Comparison of ENCODE assay signal across 25 cellular contexts in genomic region chr18:10274327-10274726, GRCh38.
DNase-seq lines count a peak whose midpoint lies in the region; ATAC-seq and TF ChIP-seq lines count a peak whose summit lies in the region.
"Had no signal": no experiment of that assay in that cellular context is flagged by ENCODE, and none has a peak within 500 bp of the region (broad histone marks: within the 10 kb centered on the region; RNA-seq: fewer than 3 reads in every experiment).

No MANE protein-coding gene starts in this region.

- H3K4me1 Mint-ChIP-seq in T-helper 2 cell treated with Interferon-gamma antibody and Interleukin-4, amounts not matched to agents 5 μg/mL and 100 μg/mL, for 36 hours (ENCODE audit: low read depth): peaks cover under 1% of the 10 kb centered on the region

- H3K4me3 ChIP-seq in fibroblast of pulmonary artery (replicated peaks; ENCODE audit: low read depth, low read length) (no peak overlapping the region), sigmoid colon (no peak overlapping the region), transverse colon (no peak overlapping the region)
- H3K4me3 ChIP-seq: psoas muscle, thyroid gland had no signal

- H3K36me3 ChIP-seq in sigmoid colon: no peaks in the 10 kb centered on the region
- H3K36me3 ChIP-seq in transverse colon: no peaks in the 10 kb centered on the region
- H3K36me3 ChIP-seq: thyroid gland had no signal

- H3K4me3 Mint-ChIP-seq in T-helper 2 cell treated with Interferon-gamma antibody and Interleukin-4, amounts not matched to agents 5 μg/mL and 100 μg/mL, for 36 hours: no peak overlapping the region
- H3K4me3 Mint-ChIP-seq: activated naive CD8-positive, alpha-beta T cell treated with anti-CD3 and anti-CD28 coated beads, Interleukin-2, amount 10 ng/mL, durations not matched to agents 7 days and 5 days; B cell; naive thymus-derived CD8-positive, alpha-beta T cell; stimulated activated naive CD8-positive, alpha-beta T cell treated with anti-CD3 and anti-CD28 coated beads, Interleukin-15, Interleukin-2, amounts not matched to agents 100 ng/mL and 50 ng/mL, for 24 hours had no signal

- intact Hi-C loops in sigmoid colon (cut with DNase I) (no loop called here), transverse colon (cut with DNase I; ENCODE audit: low total_unique reads) (no loop called here)

- H3K9me3 ChIP-seq in sigmoid colon (no peaks in the 10 kb centered on the region), transverse colon (no peaks in the 10 kb centered on the region)
- H3K9me3 ChIP-seq: psoas muscle, thyroid gland had no signal

- no peaks in the 10 kb centered on the region for H3K36me3 Mint-ChIP-seq in T-helper 2 cell treated with Interferon-gamma antibody and Interleukin-4, amounts not matched to agents 5 μg/mL and 100 μg/mL, for 36 hours (ENCODE audit: low read depth)
- H3K36me3 Mint-ChIP-seq: activated naive CD8-positive, alpha-beta T cell treated with anti-CD3 and anti-CD28 coated beads, Interleukin-2, amount 10 ng/mL, durations not matched to agents 7 days and 5 days; naive thymus-derived CD8-positive, alpha-beta T cell had no signal

- TF ChIP-seq POLR2A in sigmoid colon (IDR thresholded peaks at IDR 0.05) (no peak), transverse colon (IDR thresholded peaks at IDR 0.05) (no peak)

- WGBS in sigmoid colon, 2 donors: 83 to 85% methylated on average over 6 of the region's 6 CpGs
- WGBS in transverse colon (ENCODE audit: low coverage in 1 of 2), 2 donors: 27 to 77% methylated on average over 3 to 6 of the region's 6 CpGs

- no peak for TF ChIP-seq EP300 in sigmoid colon (IDR thresholded peaks at IDR 0.05)
- TF ChIP-seq EP300 in transverse colon (IDR thresholded peaks at IDR 0.05; ENCODE audit: low read depth): no peak

- no peak for TF ChIP-seq CTCF in fibroblast of pulmonary artery (IDR thresholded peaks at IDR 0.05; ENCODE audit: low read length, missing control alignments)
- no peak for TF ChIP-seq CTCF in sigmoid colon (IDR thresholded peaks at IDR 0.05)
- no peak for TF ChIP-seq CTCF in transverse colon (IDR thresholded peaks at IDR 0.05)

- H3K4me1 ChIP-seq in sigmoid colon (peaks cover 0 to 16% (median 13%) of the 10 kb centered on the region in 4 donors), transverse colon (peaks cover 0 to 6% (median 0%) of the 10 kb centered on the region in 4 donors)
- H3K4me1 ChIP-seq: psoas muscle, thyroid gland had no signal

- H3K9me3 Mint-ChIP-seq in T-helper 2 cell treated with Interferon-gamma antibody and Interleukin-4, amounts not matched to agents 5 μg/mL and 100 μg/mL, for 36 hours: no peaks in the 10 kb centered on the region
- H3K9me3 Mint-ChIP-seq: activated naive CD8-positive, alpha-beta T cell treated with anti-CD3 and anti-CD28 coated beads, Interleukin-2, amount 10 ng/mL, durations not matched to agents 7 days and 5 days; stimulated activated naive CD8-positive, alpha-beta T cell treated with anti-CD3 and anti-CD28 coated beads, Interleukin-15, Interleukin-2, amounts not matched to agents 100 ng/mL and 50 ng/mL, for 24 hours had no signal

- ATAC-seq in HG03342 (IDR thresholded peaks at IDR 0.05; ENCODE audit: unreplicated experiment): no peak
- ATAC-seq: naive thymus-derived CD8-positive, alpha-beta T cell had no signal

- no peak overlapping the region for H3K27ac ChIP-seq in sigmoid colon
- H3K27ac ChIP-seq in transverse colon: no peak overlapping the region
- H3K27ac ChIP-seq: psoas muscle, thyroid gland had no signal

- in situ Hi-C loops in transverse colon (cut with MboI; ENCODE audit: low pct_ligation_motif_present in 1 of 4, low pct_unique_long_range_greater_than_20kb in 1 of 4, low sequenced_read_pairs in 3 of 4): no loop called here

- H3K27me3 ChIP-seq in sigmoid colon: no peaks in the 10 kb centered on the region
- H3K27me3 ChIP-seq in transverse colon: no peaks in the 10 kb centered on the region
- H3K27me3 ChIP-seq: thyroid gland had no signal

- no peaks in the 10 kb centered on the region for H3K27me3 Mint-ChIP-seq in T-helper 2 cell treated with Interferon-gamma antibody and Interleukin-4, amounts not matched to agents 5 μg/mL and 100 μg/mL, for 36 hours (ENCODE audit: low read depth)
- H3K27me3 Mint-ChIP-seq: activated naive CD8-positive, alpha-beta T cell treated with anti-CD3 and anti-CD28 coated beads, Interleukin-2, amount 10 ng/mL, durations not matched to agents 7 days and 5 days; B cell; stimulated activated naive CD8-positive, alpha-beta T cell treated with anti-CD3 and anti-CD28 coated beads, Interleukin-15, Interleukin-2, amounts not matched to agents 100 ng/mL and 50 ng/mL, for 24 hours had no signal

- H3K27ac Mint-ChIP-seq in T-helper 2 cell treated with Interferon-gamma antibody and Interleukin-4, amounts not matched to agents 5 μg/mL and 100 μg/mL, for 36 hours: no peak overlapping the region
- H3K27ac Mint-ChIP-seq: activated naive CD8-positive, alpha-beta T cell treated with anti-CD3 and anti-CD28 coated beads, Interleukin-2, amount 10 ng/mL, durations not matched to agents 7 days and 5 days; B cell; naive thymus-derived CD8-positive, alpha-beta T cell; stimulated activated naive CD8-positive, alpha-beta T cell treated with anti-CD3 and anti-CD28 coated beads, Interleukin-15, Interleukin-2, amounts not matched to agents 100 ng/mL and 50 ng/mL, for 24 hours had no signal

- DNase-seq in EL (peak; percentile 73), RPMI7951 (ENCODE audit: low read depth) (peak; percentile 36), fibroblast of pulmonary artery (ENCODE audit: low read depth) (peak; percentile 44), sigmoid colon (peak; percentile 81), activated T-cell treated with anti-CD3 and anti-CD28 coated beads for 4 hours (no peak), transverse colon (no peak)
- no peak for DNase-seq in T-helper 2 cell treated with Interferon-gamma antibody and Interleukin-4, amounts not matched to agents 5 μg/mL and 100 μg/mL, for 36 hours (ENCODE audit: low spot score)
- DNase-seq: activated CD4-positive, alpha-beta T cell treated with anti-CD3 and anti-CD28 coated beads for 1 hour; activated gamma-delta T cell; activated naive CD8-positive, alpha-beta T cell treated with anti-CD3 and anti-CD28 coated beads, Interleukin-2, amount 10 ng/mL, durations not matched to agents 7 days and 5 days; DMS153; GDM1; KG1; midbrain; naive thymus-derived CD8-positive, alpha-beta T cell; NCI-H1417 treated with DMSO at 0.1 percent for 48 hours; NCI-H2081; NCI-H226; NCI-H748 treated with DMSO at 0.1 percent for 48 hours; nucleus accumbens; psoas muscle; thyroid gland had no signal

Comparison
In these comparisons a context has a peak if more than half of its experiments do, and no peak if none do; other contexts are left out.
1. DNase-seq: peak in EL (single experiment), RPMI7951 (single experiment), fibroblast of pulmonary artery (single experiment) and sigmoid colon (single experiment); none in T-helper 2 cell treated with Interferon-gamma antibody and Interleukin-4, amounts not matched to agents 5 μg/mL and 100 μg/mL, for 36 hours (single experiment), activated T-cell treated with anti-CD3 and anti-CD28 coated beads for 4 hours (single experiment) and transverse colon (single experiment).